In the genomic region with DNA sequence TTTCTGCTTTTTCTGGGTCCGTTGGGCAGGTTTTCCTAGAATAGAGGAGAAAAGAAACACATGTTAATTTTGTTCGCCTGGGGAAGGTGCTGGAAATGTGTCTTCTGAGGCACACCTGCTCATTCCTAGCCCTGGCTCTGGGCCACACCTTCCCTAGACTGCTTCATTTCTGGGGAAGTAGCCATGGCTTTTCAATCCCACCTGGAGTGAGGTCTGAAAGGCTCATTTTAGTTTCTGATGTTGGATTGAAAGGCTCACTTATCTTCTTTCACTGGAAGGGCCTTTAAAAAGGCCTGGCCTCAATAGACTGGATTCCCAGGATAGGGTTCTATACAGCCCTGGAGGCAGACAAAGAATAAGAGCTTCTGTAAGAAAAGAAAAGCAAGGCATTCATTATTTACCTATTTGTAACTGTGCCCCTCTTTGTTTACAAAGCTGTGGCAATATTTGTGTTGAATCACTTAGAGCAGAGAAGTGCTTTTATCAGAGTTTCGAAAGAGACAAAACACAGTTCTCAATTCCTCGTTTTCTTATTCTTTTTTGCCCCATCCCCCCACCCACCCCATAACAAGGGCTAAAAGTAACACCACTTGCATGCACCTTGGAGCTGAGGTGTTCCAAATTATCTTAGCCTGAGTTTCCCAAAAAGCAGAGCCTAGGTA, we compare ENCODE assay signal across 20 cellular contexts.
DNase-seq lines count a peak whose midpoint lies in the region; FAIRE-seq and TF ChIP-seq lines count a peak whose summit lies in the region.
"Had no signal": no experiment of that assay in that cellular context is flagged by ENCODE, and none has a peak within 500 bp of the region (broad histone marks: within the 10 kb centered on the region; RNA-seq: fewer than 3 reads in every experiment).

No MANE protein-coding gene starts in this region.

- H3K4me3 ChIP-seq in bronchial epithelial cell (ENCODE audit: low read depth, low read length), result no peak overlapping the region
- H3K4me3 ChIP-seq in Peyer's patch, result no peak overlapping the region
- H3K4me3 ChIP-seq: adrenal gland, BLaER1, cardiac muscle cell, suprapubic skin had no signal

- TF ChIP-seq CTCF in bronchial epithelial cell (IDR thresholded peaks at IDR 0.05; ENCODE audit: insufficient read depth, low read length, severe bottlenecking) (no peak), Peyer's patch (IDR thresholded peaks at IDR 0.05) (no peak)

- H3K27ac ChIP-seq in Peyer's patch, result no peak overlapping the region
- H3K27ac ChIP-seq: adrenal gland, BLaER1, cardiac muscle cell, suprapubic skin had no signal

- FAIRE-seq in bronchial epithelial cell (lab: Jason Lieb, UNC), result no peak
- FAIRE-seq: frontal cortex had no signal

- H3K27me3 ChIP-seq in bronchial epithelial cell (ENCODE audit: control insufficient read depth, insufficient read depth, low read length) (no peaks in the 10 kb centered on the region), Peyer's patch (no peaks in the 10 kb centered on the region)
- H3K27me3 ChIP-seq: adrenal gland, BLaER1, cardiac muscle cell, suprapubic skin had no signal

- H3K9me3 ChIP-seq in Peyer's patch, result no peaks in the 10 kb centered on the region
- H3K9me3 ChIP-seq: adrenal gland, BLaER1, suprapubic skin had no signal

- TF ChIP-seq POLR2A in Peyer's patch (IDR thresholded peaks at IDR 0.05), result no peak

- DNase-seq in NCI-H1436 (lab: John Stamatoyannopoulos, UW) (peak; percentile 10), NCI-H1436 treated with DMSO at 0.1 percent for 48 hours (lab: John Stamatoyannopoulos, UW) (no peak), NCI-H2107 treated with DMSO at 0.1 percent for 48 hours (lab: John Stamatoyannopoulos, UW; ENCODE audit: unreplicated experiment) (peak; percentile 91), bronchial epithelial cell (ENCODE audit: low read depth) (peak; percentile 58), Peyer's patch (no peak), KG1 (lab: John Stamatoyannopoulos, UW) (no peak), NCI-H510A (lab: John Stamatoyannopoulos, UW) (no peak)
- DNase-seq in effector CD8-positive, alpha-beta T cell (lab: John Stamatoyannopoulos, UW), result no peak
- DNase-seq: activated CD4-positive, alpha-beta T cell treated with anti-CD3 and anti-CD28 coated beads for 4 hours; activated gamma-delta T cell; adrenal gland; DMS 273 treated with DMSO at 0.1 percent for 48 hours; erythroblast; kidney glomerular epithelial cell; midbrain; stimulated activated CD4-positive, alpha-beta T cell treated with anti-CD3 and anti-CD28 coated beads, Interleukin-12 subunit alpha, Interleukin-12 subunit beta, amount 100 ng/mL, for 4 hours had no signal

- no peaks in the 10 kb centered on the region for H3K4me1 ChIP-seq in Peyer's patch
- H3K4me1 ChIP-seq: adrenal gland, BLaER1, suprapubic skin had no signal

- H3K36me3 ChIP-seq in bronchial epithelial cell (ENCODE audit: control insufficient read depth, insufficient read depth, low read length) (no peaks in the 10 kb centered on the region), Peyer's patch (no peaks in the 10 kb centered on the region)
- H3K36me3 ChIP-seq: adrenal gland, BLaER1, cardiac muscle cell, suprapubic skin had no signal

Comparison
In these comparisons a context has a peak if more than half of its experiments do, and no peak if none do; other contexts are left out.
1. DNase-seq: peak in NCI-H1436 (single experiment), NCI-H2107 treated with DMSO at 0.1 percent for 48 hours (single experiment) and bronchial epithelial cell (single experiment); none in NCI-H1436 treated with DMSO at 0.1 percent for 48 hours (single experiment), Peyer's patch (0 of 3), effector CD8-positive, alpha-beta T cell (single experiment), KG1 (single experiment) and NCI-H510A (single experiment).